ENCODE assay signal across 10 cellular contexts in the genomic region with DNA sequence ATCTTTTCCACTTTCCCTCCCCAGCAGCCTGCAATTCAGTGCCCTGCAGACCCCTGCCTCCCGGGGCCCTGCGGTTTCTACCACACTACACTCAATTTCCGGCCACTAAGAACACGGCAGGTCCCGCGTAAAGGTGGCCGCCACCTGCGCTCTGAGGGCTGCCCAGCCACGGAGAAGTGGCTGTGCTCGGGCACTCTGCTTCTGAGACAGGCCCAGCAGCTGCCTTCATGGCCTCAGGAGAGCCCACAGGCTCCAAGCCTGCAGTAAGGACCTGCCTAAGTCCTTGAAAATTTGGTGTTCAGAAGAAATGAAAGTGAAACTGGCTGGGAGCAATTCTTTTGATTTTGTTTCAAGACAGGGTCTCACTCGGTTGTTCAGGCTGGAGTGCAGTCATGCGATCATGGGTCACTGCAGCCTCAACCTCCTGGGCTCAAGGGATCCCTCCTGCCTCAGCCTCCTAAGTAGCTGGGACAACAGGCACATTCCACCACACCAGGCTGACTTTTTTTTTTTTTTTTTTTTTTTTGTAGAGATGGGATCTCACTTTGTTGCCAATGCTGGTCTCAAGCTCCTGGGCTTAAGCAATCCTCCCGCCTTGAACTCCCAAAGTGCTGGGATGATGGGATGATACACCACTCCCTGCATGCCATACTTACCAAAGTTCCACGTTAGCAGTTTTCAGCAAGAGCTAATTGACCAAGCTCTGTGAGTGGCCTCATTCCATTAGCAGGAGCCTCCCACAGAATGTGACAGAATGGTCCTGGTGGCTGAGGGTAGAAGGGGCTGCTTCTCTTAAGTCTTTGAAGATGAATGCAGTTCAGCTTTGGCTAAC. TPM values are rescaled to one million over a fixed set of nuclear protein-coding genes. Genes with fewer than 3 reads are reported as not detected.
DNase-seq lines count a peak whose midpoint lies in the region; TF ChIP-seq lines count a peak whose summit lies in the region.
"Had no signal": no experiment of that assay in that cellular context is flagged by ENCODE, and none has a peak within 500 bp of the region (broad histone marks: within the 10 kb centered on the region; RNA-seq: fewer than 3 reads in every experiment).

No MANE protein-coding gene starts in this region.

- DNase-seq in activated T-cell treated with anti-CD3 and anti-CD28 coated beads, Interleukin-2, amount 50 U/mL, for 24 hours = peak; percentile 47
- DNase-seq in activated T-cell treated with anti-CD3 and anti-CD28 coated beads for 4 hours = no peak
- no peak for DNase-seq in Peyer's patch
- DNase-seq in fibroblast of peridontal ligament (ENCODE audit: extremely low read depth) = peak; percentile 59
- DNase-seq in activated gamma-delta T cell (lab: John Stamatoyannopoulos, UW) = no peak
- no peak for DNase-seq in stimulated activated CD4-positive, alpha-beta T cell treated with anti-CD3 and anti-CD28 coated beads, Interleukin-2, amount 100 ng/mL, for 24 hours
- no peak for DNase-seq in NCI-H524 treated with DMSO at 0.1 percent for 48 hours (lab: John Stamatoyannopoulos, UW)
- DNase-seq: NCI-H1092 had no signal

- H3K27me3 Mint-ChIP-seq in activated T-cell treated with anti-CD3 and anti-CD28 coated beads, Interleukin-2, amount 50 U/mL, for 24 hours = no peaks in the 10 kb centered on the region

- H3K4me3 ChIP-seq in Peyer's patch = peak overlapping the region in 3 of 4 donors; percentile 15 to 26 (median 24)
- H3K4me3 ChIP-seq in thymus (ENCODE audit: low read length) = peak overlapping the region; percentile 42

- no peak for TF ChIP-seq CTCF in Peyer's patch (IDR thresholded peaks at IDR 0.05)

- peak overlapping the region; percentile 82 for H3K27ac Mint-ChIP-seq in activated T-cell treated with anti-CD3 and anti-CD28 coated beads, Interleukin-2, amount 50 U/mL, for 24 hours

- no peak for TF ChIP-seq POLR2A in Peyer's patch (IDR thresholded peaks at IDR 0.05)

- H3K27me3 ChIP-seq in Peyer's patch = no peaks in the 10 kb centered on the region
- H3K27me3 ChIP-seq in thymus (ENCODE audit: control insufficient read depth, insufficient read depth) = no peaks in the 10 kb centered on the region

- peak overlapping the region; percentile 74 for H3K4me3 Mint-ChIP-seq in activated T-cell treated with anti-CD3 and anti-CD28 coated beads, Interleukin-2, amount 50 U/mL, for 24 hours

- no peaks in the 10 kb centered on the region for H3K4me1 ChIP-seq in Peyer's patch
- peaks cover 16% of the 10 kb centered on the region for H3K4me1 ChIP-seq in thymus (ENCODE audit: control insufficient read depth, insufficient read depth, low read length)

- H3K4me1 Mint-ChIP-seq in activated T-cell treated with anti-CD3 and anti-CD28 coated beads, Interleukin-2, amount 50 U/mL, for 24 hours (ENCODE audit: low read depth) = peaks cover 22% of the 10 kb centered on the region

- H3K9me3 ChIP-seq in Peyer's patch = no peaks in the 10 kb centered on the region
- H3K9me3 ChIP-seq in thymus (ENCODE audit: control insufficient read depth) = peaks cover 4% of the 10 kb centered on the region

- H3K36me3 Mint-ChIP-seq in activated T-cell treated with anti-CD3 and anti-CD28 coated beads, Interleukin-2, amount 50 U/mL, for 24 hours (ENCODE audit: low read depth) = no peaks in the 10 kb centered on the region

- H3K36me3 ChIP-seq in Peyer's patch = no peaks in the 10 kb centered on the region
- peaks cover 4% of the 10 kb centered on the region for H3K36me3 ChIP-seq in thymus (ENCODE audit: control insufficient read depth, insufficient read depth)

- 15% methylated on average over 14 of the region's 14 CpGs for WGBS in thymus

- H3K27ac ChIP-seq in Peyer's patch (no peak overlapping the region), thymus (ENCODE audit: low read depth) (peak overlapping the region; percentile 76)

- H3K9me3 Mint-ChIP-seq in activated T-cell treated with anti-CD3 and anti-CD28 coated beads, Interleukin-2, amount 50 U/mL, for 24 hours = no peaks in the 10 kb centered on the region

RNA-seq across cellular contexts. Expression of a gene that starts 14.6 kb away (rescaled TPM):
- not detected for total RNA-seq in Peyer's patch
- 0.32 TPM for polyA plus RNA-seq in thymus
- polyA plus RNA-seq: neural cell had no signal

RNA-seq across cellular contexts. Expression of a gene that starts 42.6 kb away (rescaled TPM):
- not detected for total RNA-seq in Peyer's patch
- 0.96 TPM for polyA plus RNA-seq in thymus
- polyA plus RNA-seq: neural cell had no signal

Comparison
In these comparisons a context has a peak if more than half of its experiments do, and no peak if none do; other contexts are left out.
1. DNase-seq: peak in activated T-cell treated with anti-CD3 and anti-CD28 coated beads, Interleukin-2, amount 50 U/mL, for 24 hours (single experiment) and fibroblast of peridontal ligament (single experiment); none in activated T-cell treated with anti-CD3 and anti-CD28 coated beads for 4 hours (single experiment), Peyer's patch (0 of 3), activated gamma-delta T cell (single experiment), stimulated activated CD4-positive, alpha-beta T cell treated with anti-CD3 and anti-CD28 coated beads, Interleukin-2, amount 100 ng/mL, for 24 hours (0 of 2) and NCI-H524 treated with DMSO at 0.1 percent for 48 hours (single experiment).